In genomic region chr14:60722163-60722835, GRCh38 we compare ENCODE assay signal across 8 cellular contexts. TPM values are rescaled to one million over a fixed set of nuclear protein-coding genes. Genes with fewer than 3 reads are reported as not detected.
A peak's percentile ranks its signal among the peaks of the same experiment; 100 is the strongest.
DNase-seq lines count a peak whose midpoint lies in the region; ATAC-seq, FAIRE-seq and TF ChIP-seq lines count a peak whose summit lies in the region.

No MANE protein-coding gene starts in this region.

- ATAC-seq in HG03432 (IDR thresholded peaks at IDR 0.05; ENCODE audit: unreplicated experiment) = peak; percentile 35
- no peak for ATAC-seq in GM18502 (IDR thresholded peaks at IDR 0.05; ENCODE audit: poor library complexity, unreplicated experiment)

- H2AFZ ChIP-seq in astrocyte (ENCODE audit: low read depth, low read length) = peak overlapping the region; percentile 75

- WGBS in small intestine, 3 donors = 0 to 1% (median 0%) methylated on average over 47 to 50 of the region's 50 CpGs

- H3K4me3 Mint-ChIP-seq in astrocyte (ENCODE audit: unreplicated experiment) = peak overlapping the region; percentile 98

- no peaks in the 10 kb centered on the region for H3K36me3 Mint-ChIP-seq in astrocyte (ENCODE audit: low read depth, unreplicated experiment)

- peaks cover 60% of the 10 kb centered on the region for H3K79me2 ChIP-seq in astrocyte (ENCODE audit: insufficient read depth, low read length)

- H4K20me1 ChIP-seq in astrocyte (ENCODE audit: insufficient read depth, low read length) = peaks cover 44% of the 10 kb centered on the region

- H3K4me2 ChIP-seq in astrocyte (ENCODE audit: low read length) = peak overlapping the region; percentile 99

- H3K36me3 ChIP-seq in Peyer's patch = no peaks in the 10 kb centered on the region
- H3K36me3 ChIP-seq in astrocyte (ENCODE audit: insufficient read depth, low read length) = peaks cover 13% of the 10 kb centered on the region
- no peaks in the 10 kb centered on the region for H3K36me3 ChIP-seq in small intestine (ENCODE audit: control insufficient read depth in 2 of 2, insufficient read depth in 2 of 2, low read length in 2 of 2)

- H3K27me3 Mint-ChIP-seq in astrocyte (ENCODE audit: low read depth, unreplicated experiment) = no peaks in the 10 kb centered on the region

- no peak for TF ChIP-seq POLR2A in Peyer's patch (IDR thresholded peaks at IDR 0.05)

- no peaks in the 10 kb centered on the region for H3K9me3 Mint-ChIP-seq in astrocyte (ENCODE audit: unreplicated experiment)

- H3K27ac Mint-ChIP-seq in astrocyte (ENCODE audit: unreplicated experiment) = peak overlapping the region; percentile 80

- H3K4me1 ChIP-seq in Peyer's patch (peaks cover 0 to 36% (median 14%) of the 10 kb centered on the region in 4 donors), astrocyte (ENCODE audit: insufficient read depth, low read length) (peaks cover 14% of the 10 kb centered on the region), small intestine (ENCODE audit: control insufficient read depth in 2 of 2, insufficient read depth in 1 of 2, low read depth in 1 of 2, low read length in 1 of 2) (peaks cover 0 to 5% of the 10 kb centered on the region in 2 donors)

- peak overlapping the region; percentile 97 for H3K9ac ChIP-seq in astrocyte (ENCODE audit: low read length)

- H3K27me3 ChIP-seq in Peyer's patch (peaks cover 0 to 29% of the 10 kb centered on the region in 2 donors), astrocyte (ENCODE audit: insufficient read depth, low read length) (no peaks in the 10 kb centered on the region), small intestine (ENCODE audit: control insufficient read depth in 2 of 2, insufficient read depth in 2 of 2, low read length in 2 of 2) (peaks cover 6 to 10% of the 10 kb centered on the region in 2 donors)

- CTCF ChIA-PET in GM10248 (lab: Yijun Ruan, JAX) = interaction anchor here (1.4 to 3.3 kb wide), 3 partner anchors 11 to 66 kb away, joined by 3 to 15 read pairs (median 4); partner anchors contain the start of gene MNAT1

- TF ChIP-seq CTCF in GM10248 (IDR thresholded peaks at IDR 0.05; ENCODE audit: control extremely low read depth, extremely low read depth, low read depth, missing control alignments) = no peak
- TF ChIP-seq CTCF in Peyer's patch (IDR thresholded peaks at IDR 0.05) = no peak
- no peak for TF ChIP-seq CTCF in astrocyte (IDR thresholded peaks at IDR 0.05; ENCODE audit: insufficient read depth, low read depth, low read length)

- H3K9me3 ChIP-seq in Peyer's patch (no peaks in the 10 kb centered on the region), astrocyte (ENCODE audit: insufficient read depth, low read depth, low read length) (no peaks in the 10 kb centered on the region), iPS-18c (ENCODE audit: control insufficient read depth, insufficient read depth, low read length) (peaks cover 4% of the 10 kb centered on the region), small intestine (ENCODE audit: control insufficient read depth, low read depth) (no peaks in the 10 kb centered on the region)

- FAIRE-seq in astrocyte (lab: Jason Lieb, UNC) (no peak), small intestine (lab: Jason Lieb, UNC) (no peak)

- peaks cover 11% of the 10 kb centered on the region for H3K4me1 Mint-ChIP-seq in astrocyte (ENCODE audit: low read depth, unreplicated experiment)

- H3K27ac ChIP-seq in Peyer's patch (no peak overlapping the region), astrocyte (ENCODE audit: low read depth, low read length) (peak overlapping the region; percentile 68), small intestine (ENCODE audit: low read depth in 1 of 2, low read length in 1 of 2) (no peak overlapping the region)

- DNase-seq in GM10248 (ENCODE audit: extremely low spot score) (peak; percentile 50), Peyer's patch (peak in 1 of 3 donors; percentile 48), astrocyte (ENCODE audit: low read depth) (peak; percentile 68), small intestine (no peak), DMS153 treated with DMSO at 0.1 percent for 48 hours (lab: John Stamatoyannopoulos, UW; ENCODE audit: unreplicated experiment) (no peak)

- POLR2A ChIA-PET in GM10248 (lab: Yijun Ruan, JAX) = interaction anchor here (0.6 kb wide), 1 partner anchor 9 kb away, joined by 5 read pairs; no protein-coding TSS in a partner anchor

- H3K4me3 ChIP-seq in Peyer's patch (peak overlapping the region; percentile 47 to 75 (median 64)), astrocyte (ENCODE audit: insufficient read depth, low read depth, low read length) (peak overlapping the region; percentile 89), iPS-18c (ENCODE audit: insufficient read depth, low read depth, low read length) (peak overlapping the region; percentile 94), small intestine (ENCODE audit: low read depth in 1 of 2, low read length in 2 of 2) (peak overlapping the region; percentile 58 to 62)

RNA-seq across cellular contexts. Expression of gene SIX4, which starts 1.9 kb away (rescaled TPM):
- total RNA-seq in Peyer's patch = 1 to 10 TPM in 1 of 4 donors, not detected in 3; 2.1 TPM
- 11.2 and 14.0 TPM in 2 replicates for total RNA-seq in astrocyte
- polyA plus RNA-seq in small intestine = under 1 TPM in 1 of 3 donors, not detected in 2; 0.12 TPM

RNA-seq across cellular contexts. Expression of gene MNAT1, which starts 12.3 kb away (rescaled TPM):
- total RNA-seq in Peyer's patch = 10 to 100 TPM in 3 of 4 donors, 1 to 10 TPM in 1; 7.5 to 66.8 (median 17.2) TPM
- total RNA-seq in astrocyte = 36.0 and 46.9 TPM in 2 replicates
- 10 to 100 TPM in 2 of 3 donors, 1 to 10 TPM in 1; 9.5 to 13.6 (median 12.1) TPM for polyA plus RNA-seq in small intestine

Comparison
In these comparisons a context has a peak if more than half of its experiments do, and no peak if none do; other contexts are left out.
1. DNase-seq: peak in GM10248 (single experiment) and astrocyte (single experiment); none in small intestine (single experiment) and DMS153 treated with DMSO at 0.1 percent for 48 hours (single experiment).
2. Peak in every context shown above with its lines, with median percentiles within 50 percentile points of each other: H3K4me3 ChIP-seq.